Comparison of ENCODE assay signal across 9 cellular contexts in the genomic region with DNA sequence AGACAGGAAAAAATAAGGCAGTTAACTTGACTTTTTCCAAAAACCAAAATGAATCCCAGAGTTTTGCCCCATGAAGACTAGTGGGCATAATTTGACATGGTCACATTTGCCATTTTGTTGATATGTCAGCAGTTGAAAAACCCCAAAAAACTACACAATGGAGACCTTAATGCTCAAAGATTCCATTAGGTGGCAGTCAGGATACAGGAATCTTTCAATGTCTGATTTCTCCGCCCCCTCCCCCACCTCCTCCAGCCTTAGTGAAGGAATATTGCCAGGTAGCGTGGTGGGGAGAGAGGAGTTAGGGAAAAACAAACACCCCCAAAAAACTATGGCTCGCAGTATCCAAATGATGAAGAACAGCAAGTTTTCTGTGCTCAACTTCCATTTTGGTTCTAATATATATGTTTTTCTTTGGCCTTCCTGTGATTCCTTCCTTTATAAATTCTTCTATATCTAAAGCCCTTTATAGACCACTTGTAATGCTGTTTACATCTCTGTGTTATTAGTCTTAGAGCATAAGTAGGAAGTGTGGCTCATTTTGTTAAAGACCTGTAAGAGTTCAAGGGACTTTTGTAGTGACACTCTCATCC. TPM values are rescaled to one million over a fixed set of nuclear protein-coding genes. Genes with fewer than 3 reads are reported as not detected.
DNase-seq lines count a peak whose midpoint lies in the region; ATAC-seq, FAIRE-seq and TF ChIP-seq lines count a peak whose summit lies in the region.
"Had no signal": no experiment of that assay in that cellular context is flagged by ENCODE, and none has a peak within 500 bp of the region (broad histone marks: within the 10 kb centered on the region; RNA-seq: fewer than 3 reads in every experiment).

No MANE protein-coding gene starts in this region.

- H3K27me3 Mint-ChIP-seq in endodermal cell (ENCODE audit: insufficient read depth) = no peaks in the 10 kb centered on the region

- H3K27ac Mint-ChIP-seq in endodermal cell = no peak overlapping the region

- peak overlapping the region in 2 of 11 experiments; percentile 9 to 42; a peak in 3 of 22 replicates for H3K9ac ChIP-seq in BLaER1 treated with 17β-estradiol and CSF1 and Interleukin-3, amounts not matched to agents 10 nM and 100 nM
- H3K9ac ChIP-seq in endodermal cell (ENCODE audit: extremely low read depth, low read length, poor library complexity, severe bottlenecking) = no peak overlapping the region

- TF ChIP-seq CTCF in endodermal cell (conservative IDR thresholded peaks at IDR 0.05) = peak; percentile 86
- TF ChIP-seq CTCF in mucosa of descending colon (IDR thresholded peaks at IDR 0.05) = peak; percentile 13

- H3K4me1 Mint-ChIP-seq in endodermal cell = peaks cover 15% of the 10 kb centered on the region

- DNase-seq in GM18507 (ENCODE audit: extremely low spot score, insufficient read length, low read depth) = no peak
- DNase-seq in NCI-H1092 (lab: John Stamatoyannopoulos, UW) = peak; percentile 18
- DNase-seq in endodermal cell = peak; percentile 83
- peak in 2 of 3 donors; percentile 37 to 80 for DNase-seq in mucosa of descending colon
- peak; percentile 56 for DNase-seq in urothelium cell line (ENCODE audit: low spot score)

- intact Hi-C loops in mucosa of descending colon (cut with DNase I, micrococcal nuclease) = loop anchor here in 1 of 2 donors (5.0 kb wide), 1 partner anchor 236 kb away; no protein-coding TSS in a partner anchor

- H3K9me3 ChIP-seq in BLaER1 treated with 17β-estradiol and CSF1 and Interleukin-3, amounts not matched to agents 10 nM and 100 nM (replicated peaks in 1 of 11) = no peaks in the 10 kb centered on the region
- H3K9me3 ChIP-seq in endodermal cell (ENCODE audit: control insufficient read depth, low read length) (no peaks in the 10 kb centered on the region), mucosa of descending colon (no peaks in the 10 kb centered on the region)

- H3K36me3 Mint-ChIP-seq in endodermal cell (ENCODE audit: low read depth) = no peaks in the 10 kb centered on the region

- peak overlapping the region in 10 of 11 experiments; percentile 35 to 82 (median 60); a peak in 19 of 22 replicates for H3K4me2 ChIP-seq in BLaER1 treated with 17β-estradiol and CSF1 and Interleukin-3, amounts not matched to agents 10 nM and 100 nM

- no peaks in the 10 kb centered on the region for H3K9me3 Mint-ChIP-seq in endodermal cell

- no peaks in the 10 kb centered on the region for H3K36me3 ChIP-seq in BLaER1 treated with 17β-estradiol and CSF1 and Interleukin-3, amounts not matched to agents 10 nM and 100 nM
- H3K36me3 ChIP-seq in endodermal cell (ENCODE audit: control insufficient read depth, insufficient read depth, low read length) = no peaks in the 10 kb centered on the region
- H3K36me3 ChIP-seq in mucosa of descending colon (ENCODE audit: low read depth) = no peaks in the 10 kb centered on the region

- ATAC-seq in mucosa of descending colon (peak; percentile 74), GM21576 (IDR thresholded peaks at IDR 0.05; ENCODE audit: unreplicated experiment) (no peak)

- H3K4me3 Mint-ChIP-seq in endodermal cell = no peak overlapping the region

- H3K27me3 ChIP-seq in BLaER1 treated with 17β-estradiol and CSF1 and Interleukin-3, amounts not matched to agents 10 nM and 100 nM = no peaks in the 10 kb centered on the region
- H3K27me3 ChIP-seq in endodermal cell (ENCODE audit: control insufficient read depth, insufficient read depth, low read length, poor library complexity, severe bottlenecking) = no peaks in the 10 kb centered on the region

- 0% methylated on average over 1 of the region's 3 CpGs; no CpG with 5 or more reads in 1 of the 2 experiments for WGBS in endodermal cell (ENCODE audit: insufficient coverage in 1 of 2, insufficient read length in 1 of 2), 2 experiments

- H4K20me1 ChIP-seq in BLaER1 treated with 17β-estradiol and CSF1 and Interleukin-3, amounts not matched to agents 10 nM and 100 nM = no peaks in the 10 kb centered on the region

- FAIRE-seq in GM18507 (lab: Jason Lieb, UNC) (peak; percentile 84), TTC549 (lab: Jason Lieb, UNC) (peak; percentile 78), urothelium cell line (lab: Jason Lieb, UNC) (no peak)

- H3K27ac ChIP-seq in BLaER1 treated with 17β-estradiol and CSF1 and Interleukin-3, amounts not matched to agents 10 nM and 100 nM = peak overlapping the region in 2 of 11 experiments; percentile 27 to 45; a peak in 3 of 22 replicates
- H3K27ac ChIP-seq in endodermal cell (ENCODE audit: low read depth, low read length) = no peak overlapping the region
- H3K27ac ChIP-seq: skin epidermis had no signal

- peaks cover 25 to 36% (median 30%) of the 10 kb centered on the region in 10 experiments for H3K4me1 ChIP-seq in BLaER1 treated with 17β-estradiol and CSF1 and Interleukin-3, amounts not matched to agents 10 nM and 100 nM
- H3K4me1 ChIP-seq in endodermal cell (ENCODE audit: control insufficient read depth, insufficient read depth, low read length) (peaks cover 7% of the 10 kb centered on the region), mucosa of descending colon (ENCODE audit: low read depth) (no peaks in the 10 kb centered on the region)

- H3K4me3 ChIP-seq in BLaER1 treated with 17β-estradiol and CSF1 and Interleukin-3, amounts not matched to agents 10 nM and 100 nM = no peak overlapping the region
- H3K4me3 ChIP-seq in endodermal cell (ENCODE audit: low read length) = no peak overlapping the region
- no peak overlapping the region for H3K4me3 ChIP-seq in mucosa of descending colon
- H3K4me3 ChIP-seq: skin epidermis had no signal

RNA-seq across cellular contexts. Expression of gene SMNDC1, which starts 6.7 kb away (rescaled TPM):
- total RNA-seq in endodermal cell = 10 to 100 TPM; 52.9 to 65.6 TPM
- 29.0 TPM for polyA plus RNA-seq in endodermal cell (2013, experiment 1 of 2)
- polyA plus RNA-seq in endodermal cell (2013, experiment 2 of 2) = 29.7 TPM
- 10 to 100 TPM; 19.3 to 30.1 (median 24.8) TPM for total RNA-seq in mucosa of descending colon
